9 cellular contexts compared by ENCODE assay signal in the genomic region with DNA sequence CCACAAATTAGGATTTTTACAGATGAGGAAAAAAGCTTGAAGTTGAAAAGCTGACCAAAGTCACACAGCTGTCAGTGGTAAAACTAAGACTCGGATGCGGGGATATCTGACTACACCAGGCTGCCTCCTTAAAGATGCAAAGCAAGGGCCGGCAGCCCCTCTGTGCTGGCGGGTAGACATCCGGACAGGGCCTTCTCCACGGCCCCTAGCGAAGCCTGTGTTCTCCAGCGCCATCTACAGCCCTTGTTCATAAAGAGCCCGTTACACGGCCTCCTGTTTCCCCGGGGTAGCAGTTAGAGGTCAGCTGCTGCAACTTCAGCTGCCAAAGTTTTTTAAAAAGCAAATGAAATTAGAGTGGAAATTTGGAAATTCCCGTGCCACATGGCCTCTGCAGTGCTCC.
DNase-seq lines count a peak whose midpoint lies in the region; ATAC-seq and TF ChIP-seq lines count a peak whose summit lies in the region.
"Had no signal": no experiment of that assay in that cellular context is flagged by ENCODE, and none has a peak within 500 bp of the region (broad histone marks: within the 10 kb centered on the region; RNA-seq: fewer than 3 reads in every experiment).

No MANE protein-coding gene starts in this region.

- H3K4me3 ChIP-seq in AG10803 (ENCODE audit: low read length), result no peak overlapping the region
- H3K4me3 ChIP-seq in cardiac fibroblast (replicated peaks in 1 of 2; ENCODE audit: low read depth in 2 of 2, low read length in 2 of 2), result no peak overlapping the region
- H3K4me3 ChIP-seq in right lobe of liver, result no peak overlapping the region
- H3K4me3 ChIP-seq in uterus, result no peak overlapping the region
- no peak overlapping the region for H3K4me3 ChIP-seq in CD8-positive, alpha-beta T cell (ENCODE audit: low read depth, low read length)

- H3K27ac Mint-ChIP-seq in CD8-positive, alpha-beta T cell, result no peak overlapping the region
- H3K27ac Mint-ChIP-seq: natural killer cell treated with Interleukin-12 subunit alpha and Interleukin-12 subunit beta and Interleukin-15 and Interleukin-18, amount 100 ng/mL, for 72 hours had no signal

- H3K4me3 Mint-ChIP-seq in CD8-positive, alpha-beta T cell, result no peak overlapping the region
- H3K4me3 Mint-ChIP-seq: natural killer cell treated with Interleukin-12 subunit alpha and Interleukin-12 subunit beta and Interleukin-15 and Interleukin-18, amount 100 ng/mL, for 72 hours had no signal

- no peaks in the 10 kb centered on the region for H3K9me3 Mint-ChIP-seq in CD8-positive, alpha-beta T cell

- no peaks in the 10 kb centered on the region for H3K9me3 ChIP-seq in right lobe of liver
- no peaks in the 10 kb centered on the region for H3K9me3 ChIP-seq in uterus
- no peaks in the 10 kb centered on the region for H3K9me3 ChIP-seq in CD8-positive, alpha-beta T cell (ENCODE audit: low read length)

- no peak for TF ChIP-seq POLR2A in right lobe of liver (IDR thresholded peaks at IDR 0.05)
- no peak for TF ChIP-seq POLR2A in uterus (IDR thresholded peaks at IDR 0.05)

- peaks cover 11% of the 10 kb centered on the region for H3K27me3 Mint-ChIP-seq in CD8-positive, alpha-beta T cell (ENCODE audit: low read depth)
- H3K27me3 Mint-ChIP-seq: natural killer cell treated with Interleukin-12 subunit alpha and Interleukin-12 subunit beta and Interleukin-15 and Interleukin-18, amount 100 ng/mL, for 72 hours had no signal

- no peaks in the 10 kb centered on the region for H3K4me1 Mint-ChIP-seq in CD8-positive, alpha-beta T cell (ENCODE audit: low read depth)

- CTCF ChIA-PET in CD8-positive, alpha-beta T cell (lab: Charles Lee), result no interaction called here

- POLR2A ChIA-PET in CD8-positive, alpha-beta T cell (lab: Charles Lee), result no interaction called here

- no peaks in the 10 kb centered on the region for H3K4me1 ChIP-seq in right lobe of liver
- no peaks in the 10 kb centered on the region for H3K4me1 ChIP-seq in uterus
- no peaks in the 10 kb centered on the region for H3K4me1 ChIP-seq in CD8-positive, alpha-beta T cell (ENCODE audit: insufficient read depth, low read length)

- TF ChIP-seq CTCF in AG10803 (conservative IDR thresholded peaks at IDR 0.05; ENCODE audit: low read length) (peak; percentile 59), cardiac fibroblast (IDR thresholded peaks at IDR 0.05; ENCODE audit: low read depth, low read length) (peak; percentile 85), right lobe of liver (IDR thresholded peaks at IDR 0.05) (peak; percentile 25 to 73 (median 61)), uterus (IDR thresholded peaks at IDR 0.05) (no peak)
- TF ChIP-seq CTCF in CD8-positive, alpha-beta T cell (IDR thresholded peaks at IDR 0.05), result no peak

- intact Hi-C loops in right lobe of liver (cut with DNase I) (no loop called here), uterus (cut with DNase I; ENCODE audit: low total_unique reads) (no loop called here)
- intact Hi-C loops in CD8-positive, alpha-beta T cell (cut with DNase I, micrococcal nuclease), result no loop called here

- H3K36me3 ChIP-seq in right lobe of liver (no peaks in the 10 kb centered on the region), uterus (no peaks in the 10 kb centered on the region)
- H3K36me3 ChIP-seq in CD8-positive, alpha-beta T cell (ENCODE audit: insufficient read depth, low read length), result no peaks in the 10 kb centered on the region

- H3K27me3 ChIP-seq in right lobe of liver, result no peaks in the 10 kb centered on the region
- H3K27me3 ChIP-seq in uterus, result no peaks in the 10 kb centered on the region
- H3K27me3 ChIP-seq in CD8-positive, alpha-beta T cell (ENCODE audit: insufficient read depth, low read length), result no peaks in the 10 kb centered on the region

- H3K36me3 Mint-ChIP-seq in CD8-positive, alpha-beta T cell, result no peaks in the 10 kb centered on the region
- H3K36me3 Mint-ChIP-seq: natural killer cell treated with Interleukin-12 subunit alpha and Interleukin-12 subunit beta and Interleukin-15 and Interleukin-18, amount 100 ng/mL, for 72 hours had no signal

- H3K27ac ChIP-seq in right lobe of liver (no peak overlapping the region), uterus (no peak overlapping the region)
- no peak overlapping the region for H3K27ac ChIP-seq in CD8-positive, alpha-beta T cell (ENCODE audit: low read depth, low read length)

- peak; percentile 29 for DNase-seq in AG10803 (ENCODE audit: low read depth)
- DNase-seq in NCI-H2171 treated with DMSO at 0.1 percent for 48 hours (lab: John Stamatoyannopoulos, UW), result peak; percentile 62
- DNase-seq in cardiac fibroblast (ENCODE audit: low read depth in 2 of 2), result peak; percentile 54 to 64
- peak; percentile 51 to 62 (median 54) for DNase-seq in right lobe of liver
- DNase-seq in uterus, result no peak
- DNase-seq in CD8-positive, alpha-beta T cell, result no peak

- ATAC-seq in GM18508 (IDR thresholded peaks at IDR 0.05; ENCODE audit: insufficient read depth, unreplicated experiment) (peak; percentile 99), HG02798 (IDR thresholded peaks at IDR 0.05; ENCODE audit: poor library complexity, unreplicated experiment) (peak; percentile 92), right lobe of liver (peak; percentile 78 to 100 (median 92))
- no peak for ATAC-seq in CD8-positive, alpha-beta T cell

- 22% methylated on average over 12 of the region's 12 CpGs for WGBS in right lobe of liver (ENCODE audit: insufficient coverage, low coverage, low lambda C conversion rate, missing lambda C conversion rate)

Comparison
In these comparisons a context has a peak if more than half of its experiments do, and no peak if none do; other contexts are left out.
1. DNase-seq: peak in AG10803 (single experiment), NCI-H2171 treated with DMSO at 0.1 percent for 48 hours (single experiment), cardiac fibroblast (2 of 2) and right lobe of liver (3 of 3); none in uterus (0 of 2) and CD8-positive, alpha-beta T cell (0 of 7).
2. CTCF ChIP-seq: peak in AG10803 (single experiment), cardiac fibroblast (single experiment) and right lobe of liver (4 of 4); none in uterus (0 of 4) and CD8-positive, alpha-beta T cell (single experiment).